ENCODE assay signal across 8 cellular contexts in genomic region chr1:966603-967295, GRCh38. TPM values are rescaled to one million over a fixed set of nuclear protein-coding genes. Genes with fewer than 3 reads are reported as not detected.
DNase-seq lines count a peak whose midpoint lies in the region; ATAC-seq lines count a peak whose summit lies in the region.

No MANE protein-coding gene starts in this region.

- intact Hi-C loops in CD4-positive, alpha-beta memory T cell (cut with micrococcal nuclease), result no loop called here

- peak overlapping the region in 3 of 7 donors; percentile 41 to 53 (median 52) for H3K27ac Mint-ChIP-seq in CD4-positive, alpha-beta memory T cell

- H3K27me3 ChIP-seq in CD4-positive, alpha-beta memory T cell (ENCODE audit: insufficient read depth, low read length), result no peaks in the 10 kb centered on the region
- H3K27me3 ChIP-seq in Karpas-422 (ENCODE audit: low read length), result no peaks in the 10 kb centered on the region

- POLR2A ChIA-PET in CD4-positive, alpha-beta memory T cell (lab: Charles Lee; ENCODE audit: partially characterized antibody), result interaction anchor here (0.7 to 1.3 kb wide), 8 partner anchors 8 to 382 kb away, joined by 3 to 11 read pairs (median 6); partner anchors contain the start of genes ISG15 and NOC2L

- H3K27ac ChIP-seq in CD4-positive, alpha-beta memory T cell (ENCODE audit: low read depth, low read length), result peak overlapping the region; percentile 67
- no peak overlapping the region for H3K27ac ChIP-seq in Karpas-422 (ENCODE audit: low read length)
- no peak overlapping the region for H3K27ac ChIP-seq in mesodermal cell (ENCODE audit: low read depth, low read length, severe bottlenecking)

- H3K4me3 ChIP-seq in CD4-positive, alpha-beta memory T cell (ENCODE audit: low read length in 2 of 2), result peak overlapping the region; percentile 47 to 67
- H3K4me3 ChIP-seq in Karpas-422 (ENCODE audit: low read length), result peak overlapping the region; percentile 71
- peak overlapping the region; percentile 35 for H3K4me3 ChIP-seq in mesodermal cell (ENCODE audit: extremely low read depth, insufficient read depth, low read length, poor library complexity, severe bottlenecking)

- H3K27me3 Mint-ChIP-seq in CD4-positive, alpha-beta memory T cell, result peaks cover 1 to 2% of the 10 kb centered on the region in 2 donors

- H3K79me2 ChIP-seq in Karpas-422 (ENCODE audit: low read length), result no peaks in the 10 kb centered on the region

- H4K20me1 ChIP-seq in Karpas-422 (ENCODE audit: insufficient read depth, low read depth, low read length), result no peaks in the 10 kb centered on the region

- CTCF ChIA-PET in CD4-positive, alpha-beta memory T cell (lab: Charles Lee; ENCODE audit: partially characterized antibody), result interaction anchor here (0.9 to 1.7 kb wide), 4 partner anchors 8 to 97 kb away, joined by 3 to 9 read pairs (median 5); partner anchors contain the start of gene NOC2L

- DNase-seq in CD4-positive, alpha-beta memory T cell, result peak; percentile 53 to 79 (median 61)
- DNase-seq in Karpas-422, result peak; percentile 75
- peak; percentile 77 to 81 for DNase-seq in activated CD4-positive, alpha-beta T cell treated with anti-CD3 and anti-CD28 coated beads, Interleukin-2, amount 50 U/mL, for 4 hours
- DNase-seq in effector CD4-positive, alpha-beta T cell, result peak; percentile 71
- DNase-seq in stimulated activated CD8-positive, alpha-beta memory T cell treated with anti-CD3 and anti-CD28 coated beads, Interleukin-2, amount 100 ng/mL, for 1 hour (ENCODE audit: low read depth in 2 of 2), result peak; percentile 59 to 75
- DNase-seq in ecto neural progenitor cell (ENCODE audit: low spot score), result no peak

- H3K9ac ChIP-seq in Karpas-422 (ENCODE audit: low read length), result peak overlapping the region; percentile 60

- no peaks in the 10 kb centered on the region for H3K9me3 ChIP-seq in CD4-positive, alpha-beta memory T cell (ENCODE audit: control insufficient read depth in 1 of 2, low read length in 2 of 2)
- H3K9me3 ChIP-seq in Karpas-422 (ENCODE audit: low read length) (no peaks in the 10 kb centered on the region), mesodermal cell (ENCODE audit: control insufficient read depth, low read length) (no peaks in the 10 kb centered on the region)

- H3K36me3 Mint-ChIP-seq in CD4-positive, alpha-beta memory T cell, result no peaks in the 10 kb centered on the region

- ATAC-seq in GM21390 (IDR thresholded peaks at IDR 0.05; ENCODE audit: unreplicated experiment), result peak; percentile 65

- peak overlapping the region; percentile 75; the same call in 1 of the 2 replicates for H2AFZ ChIP-seq in Karpas-422 (ENCODE audit: low read length)

- H3K9me2 ChIP-seq in Karpas-422 (replicated peaks; ENCODE audit: insufficient read depth, low read length), result no peaks in the 10 kb centered on the region

- H3K36me3 ChIP-seq in CD4-positive, alpha-beta memory T cell (ENCODE audit: insufficient read depth, low read length), result no peaks in the 10 kb centered on the region
- no peaks in the 10 kb centered on the region for H3K36me3 ChIP-seq in Karpas-422 (ENCODE audit: insufficient read depth, low read length)
- H3K36me3 ChIP-seq in mesodermal cell (ENCODE audit: control insufficient read depth, insufficient read depth, low read length), result peaks cover 33% of the 10 kb centered on the region

- no peaks in the 10 kb centered on the region for H3K9me3 Mint-ChIP-seq in CD4-positive, alpha-beta memory T cell

- 5 to 6% methylated on average over 62 of the region's 67 CpGs for WGBS in mesodermal cell (ENCODE audit: insufficient coverage in 2 of 2), 2 experiments

- H3K4me1 Mint-ChIP-seq in CD4-positive, alpha-beta memory T cell, result peaks cover 0 to 14% (median 3%) of the 10 kb centered on the region in 4 donors

- H3K4me2 ChIP-seq in Karpas-422 (ENCODE audit: low read depth, low read length, poor library complexity, severe bottlenecking), result peak overlapping the region; percentile 89

- H3K4me1 ChIP-seq in CD4-positive, alpha-beta memory T cell (ENCODE audit: insufficient read depth, low read length), result peaks cover 18% of the 10 kb centered on the region
- H3K4me1 ChIP-seq in Karpas-422 (ENCODE audit: low read length) (peaks cover 12% of the 10 kb centered on the region), mesodermal cell (ENCODE audit: control insufficient read depth, insufficient read depth, low read length, poor library complexity, severe bottlenecking) (peaks cover 13% of the 10 kb centered on the region)

- H3K4me3 Mint-ChIP-seq in CD4-positive, alpha-beta memory T cell, result peak overlapping the region; percentile 76 to 91 (median 81)

RNA-seq across cellular contexts. Expression of gene PLEKHN1, which starts 0.5 kb away (rescaled TPM):
- total RNA-seq in CD4-positive, alpha-beta memory T cell, result 1 to 10 TPM; 2.2 to 2.9 TPM
- under 1 TPM in 1 of 2 donors, not detected in 1; 0.50 TPM for polyA plus RNA-seq in CD4-positive, alpha-beta memory T cell
- 0.72 TPM in 1 of 2 replicates, not detected in the other for total RNA-seq in Karpas-422 (2014; rRNA removed; shearing (Covaris generic); ENCODE audit: low replicate concordance)
- 1.1 TPM for polyA plus RNA-seq in mesodermal cell (2013, experiment 1 of 2)
- polyA plus RNA-seq in mesodermal cell (2013, experiment 2 of 2), result 0.46 TPM

RNA-seq across cellular contexts. Expression of gene KLHL17, which starts 6.4 kb away (rescaled TPM):
- total RNA-seq in CD4-positive, alpha-beta memory T cell, result 10 to 100 TPM; 43.4 to 46.5 TPM
- 1 to 10 TPM in 1 of 2 donors, under 1 TPM in 1; 0.89 to 1.7 TPM for polyA plus RNA-seq in CD4-positive, alpha-beta memory T cell
- 13.9 and 21.2 TPM in 2 replicates for total RNA-seq in Karpas-422 (2014; rRNA removed; shearing (Covaris generic); ENCODE audit: low replicate concordance)
- polyA plus RNA-seq in mesodermal cell (2013, experiment 1 of 2), result 34.7 TPM
- 25.9 TPM for polyA plus RNA-seq in mesodermal cell (2013, experiment 2 of 2)

RNA-seq across cellular contexts. Expression of gene NOC2L, which starts 7.7 kb away (rescaled TPM):
- 10 to 100 TPM; 63.6 to 69.5 TPM for total RNA-seq in CD4-positive, alpha-beta memory T cell
- polyA plus RNA-seq in CD4-positive, alpha-beta memory T cell, result 10 to 100 TPM; 63.0 to 67.7 TPM
- 32.5 and 63.5 TPM in 2 replicates for total RNA-seq in Karpas-422 (2014; rRNA removed; shearing (Covaris generic); ENCODE audit: low replicate concordance)
- 75.0 TPM for polyA plus RNA-seq in mesodermal cell (2013, experiment 1 of 2)
- 63.3 TPM for polyA plus RNA-seq in mesodermal cell (2013, experiment 2 of 2)

RNA-seq across cellular contexts. Expression of gene PERM1, which starts 15.1 kb away (rescaled TPM):
- not detected for total RNA-seq in CD4-positive, alpha-beta memory T cell
- under 1 TPM in 1 of 2 donors, not detected in 1; 0.16 TPM for polyA plus RNA-seq in CD4-positive, alpha-beta memory T cell
- not detected in 2 replicates for total RNA-seq in Karpas-422 (2014; rRNA removed; shearing (Covaris generic); ENCODE audit: low replicate concordance)
- polyA plus RNA-seq in mesodermal cell (2013, experiment 1 of 2), result not detected
- not detected for polyA plus RNA-seq in mesodermal cell (2013, experiment 2 of 2)

RNA-seq across cellular contexts. Expression of gene HES4, which starts 33.1 kb away (rescaled TPM):
- total RNA-seq in CD4-positive, alpha-beta memory T cell, result not detected
- polyA plus RNA-seq in CD4-positive, alpha-beta memory T cell, result under 1 TPM in 1 of 2 donors, not detected in 1; 0.36 TPM
- total RNA-seq in Karpas-422 (2014; rRNA removed; shearing (Covaris generic); ENCODE audit: low replicate concordance), result not detected in 2 replicates
- polyA plus RNA-seq in mesodermal cell (2013, experiment 1 of 2), result 59.5 TPM
- 35.5 TPM for polyA plus RNA-seq in mesodermal cell (2013, experiment 2 of 2)
